In the genomic region with DNA sequence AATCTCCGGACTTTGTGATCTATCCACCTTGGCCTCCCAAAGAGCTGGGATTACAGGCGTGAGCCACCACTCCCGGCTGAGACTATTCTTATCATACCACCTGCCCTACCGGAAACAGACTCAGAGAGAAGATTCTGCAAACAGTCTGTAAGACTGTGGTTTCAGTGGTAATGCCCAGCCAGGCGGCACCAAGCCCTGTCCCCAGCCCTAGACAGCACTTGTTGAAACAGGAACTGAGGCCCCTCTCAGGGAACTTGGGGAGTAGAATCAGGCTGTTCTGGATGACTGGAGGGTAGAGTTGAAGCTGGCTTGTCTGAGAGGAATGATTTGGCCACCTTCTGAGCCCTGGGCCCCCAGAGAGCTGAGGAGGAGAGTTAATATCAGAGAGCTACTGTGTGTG, we compare ENCODE assay signal across 8 cellular contexts. TPM values are rescaled to one million over a fixed set of nuclear protein-coding genes. Genes with fewer than 3 reads are reported as not detected.
DNase-seq lines count a peak whose midpoint lies in the region; ATAC-seq, FAIRE-seq and TF ChIP-seq lines count a peak whose summit lies in the region.

No MANE protein-coding gene starts in this region.

- FAIRE-seq in small intestine (lab: Jason Lieb, UNC): no peak

- H3K9me3 Mint-ChIP-seq in activated CD4-positive, alpha-beta memory T cell treated with anti-CD3 and anti-CD28 coated beads, Interleukin-2, amount 10 ng/mL, durations not matched to agents 7 days and 5 days: no peaks in the 10 kb centered on the region

- peak; percentile 96 for ATAC-seq in GM19467 (IDR thresholded peaks at IDR 0.05; ENCODE audit: unreplicated experiment)
- ATAC-seq in HG03439 (IDR thresholded peaks at IDR 0.05; ENCODE audit: unreplicated experiment): peak; percentile 95

- no peaks in the 10 kb centered on the region for H3K9me3 ChIP-seq in small intestine (ENCODE audit: control insufficient read depth, low read depth)

- POLR2A ChIA-PET in activated CD4-positive, alpha-beta memory T cell treated with anti-CD3 and anti-CD28 coated beads, Interleukin-2, amount 10 ng/mL, durations not matched to agents 7 days and 5 days (lab: Charles Lee): no interaction called here
- POLR2A ChIA-PET in GM10248 (lab: Yijun Ruan, JAX): no interaction called here

- H3K27ac ChIP-seq in small intestine (ENCODE audit: low read depth in 1 of 2, low read length in 1 of 2): no peak overlapping the region

- no peaks in the 10 kb centered on the region for H3K36me3 ChIP-seq in small intestine (ENCODE audit: control insufficient read depth in 2 of 2, insufficient read depth in 2 of 2, low read length in 2 of 2)

- no peak overlapping the region for H3K4me3 Mint-ChIP-seq in activated CD4-positive, alpha-beta memory T cell treated with anti-CD3 and anti-CD28 coated beads, Interleukin-2, amount 10 ng/mL, durations not matched to agents 7 days and 5 days

- peaks cover 24% of the 10 kb centered on the region for H3K4me1 Mint-ChIP-seq in activated CD4-positive, alpha-beta memory T cell treated with anti-CD3 and anti-CD28 coated beads, Interleukin-2, amount 10 ng/mL, durations not matched to agents 7 days and 5 days

- H3K27me3 Mint-ChIP-seq in activated CD4-positive, alpha-beta memory T cell treated with anti-CD3 and anti-CD28 coated beads, Interleukin-2, amount 10 ng/mL, durations not matched to agents 7 days and 5 days: peaks cover 25% of the 10 kb centered on the region

- H3K36me3 Mint-ChIP-seq in activated CD4-positive, alpha-beta memory T cell treated with anti-CD3 and anti-CD28 coated beads, Interleukin-2, amount 10 ng/mL, durations not matched to agents 7 days and 5 days (ENCODE audit: low read depth): peaks cover 3% of the 10 kb centered on the region

- CTCF ChIA-PET in activated CD4-positive, alpha-beta memory T cell treated with anti-CD3 and anti-CD28 coated beads, Interleukin-2, amount 10 ng/mL, durations not matched to agents 7 days and 5 days (lab: Charles Lee): interaction anchor here (1.7 to 2.0 kb wide), 2 partner anchors 12 to 39 kb away, joined by 4 to 12 read pairs; no protein-coding TSS in a partner anchor
- CTCF ChIA-PET in GM10248 (lab: Yijun Ruan, JAX): interaction anchor here (1.3 to 3.7 kb wide), 3 partner anchors 11 to 205 kb away, joined by 4 to 38 read pairs (median 5); no protein-coding TSS in a partner anchor

- H3K27me3 ChIP-seq in small intestine (ENCODE audit: control insufficient read depth in 2 of 2, insufficient read depth in 2 of 2, low read length in 2 of 2): peaks cover 2 to 3% of the 10 kb centered on the region in 2 donors

- no peak overlapping the region for H3K27ac Mint-ChIP-seq in activated CD4-positive, alpha-beta memory T cell treated with anti-CD3 and anti-CD28 coated beads, Interleukin-2, amount 10 ng/mL, durations not matched to agents 7 days and 5 days

- H3K4me3 ChIP-seq in small intestine (ENCODE audit: low read depth in 1 of 2, low read length in 2 of 2): no peak overlapping the region

- DNase-seq in CD1c-positive myeloid dendritic cell (ENCODE audit: extremely low spot score) (peak; percentile 19), GM10248 (ENCODE audit: extremely low spot score) (no peak), NCI-H2107 (lab: John Stamatoyannopoulos, UW) (no peak), small intestine (no peak)
- DNase-seq in activated CD4-positive, alpha-beta memory T cell treated with anti-CD3 and anti-CD28 coated beads, Interleukin-2, amount 10 ng/mL, durations not matched to agents 7 days and 5 days: peak; percentile 28
- DNase-seq in activated CD8-positive, alpha-beta memory T cell treated with anti-CD3 and anti-CD28 coated beads, Interleukin-2, amount 50 U/mL, for 48 hours: no peak

- no peaks in the 10 kb centered on the region for H3K4me1 ChIP-seq in small intestine (ENCODE audit: control insufficient read depth in 2 of 2, insufficient read depth in 1 of 2, low read depth in 1 of 2, low read length in 1 of 2)

- TF ChIP-seq CTCF in GM10248 (IDR thresholded peaks at IDR 0.05; ENCODE audit: control extremely low read depth, extremely low read depth, low read depth, missing control alignments): no peak

- WGBS in small intestine, 3 donors: 32 to 53% (median 40%) methylated on average over 5 of the region's 5 CpGs

RNA-seq across cellular contexts. Expression of gene INSC, which starts 1.3 kb away (rescaled TPM):
- under 1 TPM; 0.15 to 0.18 TPM for total RNA-seq in activated CD4-positive, alpha-beta memory T cell treated with anti-CD3 and anti-CD28 coated beads, Interleukin-2, amount 10 ng/mL, durations not matched to agents 7 days and 5 days
- 1 to 10 TPM in 2 of 3 donors, not detected in 1; 1.4 to 1.9 TPM for polyA plus RNA-seq in small intestine

RNA-seq across cellular contexts. Expression of gene CALCB, which starts 40.0 kb away (rescaled TPM):
- total RNA-seq in activated CD4-positive, alpha-beta memory T cell treated with anti-CD3 and anti-CD28 coated beads, Interleukin-2, amount 10 ng/mL, durations not matched to agents 7 days and 5 days: 1 to 10 TPM; 1.1 to 1.5 TPM
- 1 to 10 TPM in 1 of 3 donors, not detected in 2; 4.4 TPM for polyA plus RNA-seq in small intestine

Comparison
In these comparisons a context has a peak if more than half of its experiments do, and no peak if none do; other contexts are left out.
1. DNase-seq: peak in CD1c-positive myeloid dendritic cell (single experiment) and activated CD4-positive, alpha-beta memory T cell treated with anti-CD3 and anti-CD28 coated beads, Interleukin-2, amount 10 ng/mL, durations not matched to agents 7 days and 5 days (single experiment); none in GM10248 (single experiment), NCI-H2107 (single experiment), activated CD8-positive, alpha-beta memory T cell treated with anti-CD3 and anti-CD28 coated beads, Interleukin-2, amount 50 U/mL, for 48 hours (single experiment) and small intestine (single experiment).